Comparison of ENCODE assay signal across 9 cellular contexts in genomic region chr9:127714020-127714835, GRCh38. TPM values are rescaled to one million over a fixed set of nuclear protein-coding genes. Genes with fewer than 3 reads are reported as not detected.
DNase-seq lines count a peak whose midpoint lies in the region; ATAC-seq and TF ChIP-seq lines count a peak whose summit lies in the region.
"Had no signal": no experiment of that assay in that cellular context is flagged by ENCODE, and none has a peak within 500 bp of the region (broad histone marks: within the 10 kb centered on the region; RNA-seq: fewer than 3 reads in every experiment).

No MANE protein-coding gene starts in this region.

- H4K8ac ChIP-seq in trophoblast cell (ENCODE audit: low read depth, low read length), result no peak overlapping the region

- intact Hi-C loops in CD8-positive, alpha-beta T cell (cut with DNase I, micrococcal nuclease), result no loop called here
- intact Hi-C loops in mucosa of descending colon (cut with DNase I, micrococcal nuclease), result no loop called here

- POLR2A ChIA-PET in CD8-positive, alpha-beta T cell (lab: Charles Lee), result interaction anchor here (1.1 to 2.6 kb wide), 3 partner anchors 21 to 101 kb away, joined by 6 to 10 read pairs (median 7); partner anchors contain the start of genes CDK9 and TOR2A

- H3K9ac ChIP-seq in OCI-LY1 (ENCODE audit: low read length) (no peak overlapping the region), trophoblast cell (ENCODE audit: low read length) (no peak overlapping the region)

- no peaks in the 10 kb centered on the region for H3K9me3 Mint-ChIP-seq in CD8-positive, alpha-beta T cell
- no peaks in the 10 kb centered on the region for H3K9me3 Mint-ChIP-seq in endothelial cell (ENCODE audit: unreplicated experiment)

- H2AK5ac ChIP-seq in trophoblast cell (ENCODE audit: low read length), result no peak overlapping the region

- H3K4me3 ChIP-seq in CD8-positive, alpha-beta T cell (ENCODE audit: low read depth, low read length), result no peak overlapping the region
- H3K4me3 ChIP-seq in OCI-LY1 (ENCODE audit: low read depth, low read length, poor library complexity, severe bottlenecking), result no peak overlapping the region
- peak overlapping the region; percentile 20 for H3K4me3 ChIP-seq in trophoblast cell (ENCODE audit: low read depth, low read length)
- H3K4me3 ChIP-seq in mucosa of descending colon, result no peak overlapping the region

- no peak overlapping the region for H2BK12ac ChIP-seq in trophoblast cell (ENCODE audit: low read length)

- H3K18ac ChIP-seq in trophoblast cell (ENCODE audit: low read length), result no peak overlapping the region

- H4K12ac ChIP-seq in trophoblast cell (ENCODE audit: low read depth, low read length), result no peak overlapping the region

- no peaks in the 10 kb centered on the region for H4K20me1 ChIP-seq in OCI-LY1 (ENCODE audit: insufficient read depth, low read length)

- CTCF ChIA-PET in CD8-positive, alpha-beta T cell (lab: Charles Lee), result interaction anchor here (0.8 to 2.1 kb wide), 4 partner anchors 9 to 403 kb away, joined by 3 to 10 read pairs (median 4); partner anchors contain the start of gene TOR2A

- no peaks in the 10 kb centered on the region for H3K9me2 ChIP-seq in OCI-LY1 (ENCODE audit: low read depth, low read length)

- no peak overlapping the region for H3K4ac ChIP-seq in trophoblast cell (ENCODE audit: low read depth, low read length)

- no peaks in the 10 kb centered on the region for H3K79me1 ChIP-seq in trophoblast cell (ENCODE audit: low read length)

- no peaks in the 10 kb centered on the region for H3K9me3 ChIP-seq in CD8-positive, alpha-beta T cell (ENCODE audit: low read length)
- no peaks in the 10 kb centered on the region for H3K9me3 ChIP-seq in OCI-LY1 (ENCODE audit: low read length)
- no peaks in the 10 kb centered on the region for H3K9me3 ChIP-seq in trophoblast cell (ENCODE audit: insufficient read depth, low read depth, low read length)
- H3K9me3 ChIP-seq in mucosa of descending colon, result no peaks in the 10 kb centered on the region

- no peak for TF ChIP-seq CTCF in CD8-positive, alpha-beta T cell (IDR thresholded peaks at IDR 0.05)
- no peak for TF ChIP-seq CTCF in OCI-LY1 (IDR thresholded peaks at IDR 0.05; ENCODE audit: low read length)
- TF ChIP-seq CTCF in endothelial cell (IDR thresholded peaks at IDR 0.05; ENCODE audit: unreplicated experiment), result no peak
- TF ChIP-seq CTCF in mucosa of descending colon (IDR thresholded peaks at IDR 0.05), result no peak

- H3K14ac ChIP-seq in trophoblast cell (ENCODE audit: low read length), result no peak overlapping the region

- no peak overlapping the region for H4K91ac ChIP-seq in trophoblast cell (ENCODE audit: low read depth, low read length)

- no peaks in the 10 kb centered on the region for H3K27me3 Mint-ChIP-seq in CD8-positive, alpha-beta T cell (ENCODE audit: low read depth)
- H3K27me3 Mint-ChIP-seq in endothelial cell (ENCODE audit: unreplicated experiment), result peaks cover 16% of the 10 kb centered on the region

- H2AFZ ChIP-seq in OCI-LY1 (ENCODE audit: low read length) (no peak overlapping the region), trophoblast cell (ENCODE audit: insufficient read depth, low read length, poor library complexity) (no peak overlapping the region)

- WGBS in trophoblast cell (ENCODE audit: extremely low coverage, insufficient coverage, insufficient read length), result no CpG with 5 or more reads among the region's 21 CpGs

- H2BK5ac ChIP-seq in trophoblast cell (ENCODE audit: low read depth, low read length, poor library complexity), result no peak overlapping the region

- H3K27ac Mint-ChIP-seq in CD8-positive, alpha-beta T cell, result peak overlapping the region; percentile 27
- peak overlapping the region; percentile 18 for H3K27ac Mint-ChIP-seq in endothelial cell (ENCODE audit: unreplicated experiment)

- H3K79me2 ChIP-seq in OCI-LY1 (ENCODE audit: insufficient read depth, low read length) (no peaks in the 10 kb centered on the region), trophoblast cell (ENCODE audit: control insufficient read depth, insufficient read depth, low read length, poor library complexity) (no peaks in the 10 kb centered on the region)

- no peak overlapping the region for H3K23ac ChIP-seq in trophoblast cell (ENCODE audit: low read length)

- ATAC-seq in CD8-positive, alpha-beta T cell, result no peak
- ATAC-seq in mucosa of descending colon, result no peak
- ATAC-seq in GM18870 (IDR thresholded peaks at IDR 0.05; ENCODE audit: unreplicated experiment), result no peak

- DNase-seq in CD8-positive, alpha-beta T cell, result no peak
- DNase-seq in endothelial cell (ENCODE audit: low spot score) (no peak), trophoblast cell (no peak), A172 (ENCODE audit: low spot score) (no peak), mucosa of descending colon (no peak), DMS153 treated with DMSO at 0.1 percent for 48 hours (lab: John Stamatoyannopoulos, UW; ENCODE audit: unreplicated experiment) (no peak)
- DNase-seq: NCI-H1436 had no signal

- peak overlapping the region; percentile 78 for H3K4me3 Mint-ChIP-seq in CD8-positive, alpha-beta T cell
- peak overlapping the region; percentile 85 for H3K4me3 Mint-ChIP-seq in endothelial cell (ENCODE audit: unreplicated experiment)

- H3K4me1 Mint-ChIP-seq in CD8-positive, alpha-beta T cell (ENCODE audit: low read depth), result peaks cover 35% of the 10 kb centered on the region
- H3K4me1 Mint-ChIP-seq in endothelial cell (ENCODE audit: unreplicated experiment), result peaks cover 3% of the 10 kb centered on the region

- no peaks in the 10 kb centered on the region for H3F3A ChIP-seq in OCI-LY1 (ENCODE audit: insufficient read depth, low read length)

- peaks cover 5% of the 10 kb centered on the region for H3K36me3 Mint-ChIP-seq in CD8-positive, alpha-beta T cell
- no peaks in the 10 kb centered on the region for H3K36me3 Mint-ChIP-seq in endothelial cell (ENCODE audit: low read depth, unreplicated experiment)

- H3K27ac ChIP-seq in CD8-positive, alpha-beta T cell (ENCODE audit: low read depth, low read length), result no peak overlapping the region
- H3K27ac ChIP-seq in OCI-LY1 (ENCODE audit: low read depth, low read length, poor library complexity, severe bottlenecking), result no peak overlapping the region
- no peak overlapping the region for H3K27ac ChIP-seq in trophoblast cell (ENCODE audit: low read depth, low read length)

- H3K4me2 ChIP-seq in OCI-LY1 (ENCODE audit: low read length) (peak overlapping the region; percentile 25; the same call in 1 of the 2 replicates), trophoblast cell (ENCODE audit: low read length) (peak overlapping the region; percentile 76)

- H3K36me3 ChIP-seq in CD8-positive, alpha-beta T cell (ENCODE audit: insufficient read depth, low read length), result no peaks in the 10 kb centered on the region
- no peaks in the 10 kb centered on the region for H3K36me3 ChIP-seq in OCI-LY1 (ENCODE audit: insufficient read depth, low read length)
- H3K36me3 ChIP-seq in trophoblast cell (ENCODE audit: control insufficient read depth in 1 of 2, insufficient read depth in 2 of 2, low read length in 2 of 2), result no peaks in the 10 kb centered on the region
- no peaks in the 10 kb centered on the region for H3K36me3 ChIP-seq in mucosa of descending colon (ENCODE audit: low read depth)

- no peaks in the 10 kb centered on the region for H3K27me3 ChIP-seq in CD8-positive, alpha-beta T cell (ENCODE audit: insufficient read depth, low read length)
- H3K27me3 ChIP-seq in OCI-LY1 (ENCODE audit: insufficient read depth, low read length), result no peaks in the 10 kb centered on the region
- H3K27me3 ChIP-seq in trophoblast cell (ENCODE audit: insufficient read depth, low read length), result peaks cover 2% of the 10 kb centered on the region

- peaks cover 34% of the 10 kb centered on the region for H3K4me1 ChIP-seq in CD8-positive, alpha-beta T cell (ENCODE audit: insufficient read depth, low read length)
- H3K4me1 ChIP-seq in OCI-LY1 (ENCODE audit: insufficient read depth, low read length, severe bottlenecking) (peaks cover 5% of the 10 kb centered on the region), trophoblast cell (ENCODE audit: control insufficient read depth in 1 of 2, insufficient read depth in 2 of 2, low read length in 2 of 2) (peaks cover 0 to 9% of the 10 kb centered on the region in 2 experiments), mucosa of descending colon (ENCODE audit: low read depth) (peaks cover 5% of the 10 kb centered on the region)

- no peak overlapping the region for H2BK120ac ChIP-seq in trophoblast cell (ENCODE audit: insufficient read depth, low read length, poor library complexity)

RNA-seq across cellular contexts. Expression of gene PTRH1, which starts 1.2 kb away (rescaled TPM):
- total RNA-seq in CD8-positive, alpha-beta T cell, result 1 to 10 TPM; 4.6 to 5.3 TPM
- total RNA-seq in endothelial cell (ENCODE audit: unreplicated experiment), result 15.3 TPM
- 4.6 and 4.8 TPM in 2 replicates for polyA plus RNA-seq in trophoblast cell (2013)
- 43.8 and 55.8 TPM in 2 replicates for total RNA-seq in A172 (2014; rRNA removed; shearing (Covaris generic))
- total RNA-seq in mucosa of descending colon, result 10 to 100 TPM in 2 of 3 donors, 1 to 10 TPM in 1; 5.1 to 10.5 (median 10.3) TPM

RNA-seq across cellular contexts. Expression of gene TTC16, which starts 1.7 kb away (rescaled TPM):
- total RNA-seq in CD8-positive, alpha-beta T cell, result 1 to 10 TPM; 5.2 to 5.5 TPM
- total RNA-seq in endothelial cell (ENCODE audit: unreplicated experiment), result 0.08 TPM
- 0.01 TPM in 2 replicates for polyA plus RNA-seq in trophoblast cell (2013)
- total RNA-seq in A172 (2014; rRNA removed; shearing (Covaris generic)), result 0.05 and 0.07 TPM in 2 replicates
- under 1 TPM in 1 of 3 donors, not detected in 2; 0.31 TPM for total RNA-seq in mucosa of descending colon

RNA-seq across cellular contexts. Expression of gene CFAP157, which starts 7.4 kb away (rescaled TPM):
- total RNA-seq in CD8-positive, alpha-beta T cell, result under 1 TPM in 1 of 2 experiments, not detected in 1; 0.14 TPM
- total RNA-seq in endothelial cell (ENCODE audit: unreplicated experiment) (0.85 TPM), mucosa of descending colon (under 1 TPM in 2 of 3 donors, not detected in 1; 0.12 to 0.28 TPM)
- polyA plus RNA-seq in trophoblast cell (2013), result 0.04 and 0.08 TPM in 2 replicates
- not detected in 2 replicates for total RNA-seq in A172 (2014; rRNA removed; shearing (Covaris generic))

RNA-seq across cellular contexts. Expression of gene TOR2A, which starts 20.9 kb away (rescaled TPM):
- total RNA-seq in CD8-positive, alpha-beta T cell, result 1 to 10 TPM; 4.7 to 5.3 TPM
- total RNA-seq in endothelial cell (ENCODE audit: unreplicated experiment) (29.1 TPM), mucosa of descending colon (10 to 100 TPM; 19.7 to 30.2 (median 28.2) TPM)
- 11.8 and 11.9 TPM in 2 replicates for polyA plus RNA-seq in trophoblast cell (2013)
- total RNA-seq in A172 (2014; rRNA removed; shearing (Covaris generic)), result 12.7 and 16.3 TPM in 2 replicates
